Comparison of ENCODE assay signal across 9 cellular contexts in genomic region chr13:21637296-21637695, GRCh38. TPM values are rescaled to one million over a fixed set of nuclear protein-coding genes. Genes with fewer than 3 reads are reported as not detected.
DNase-seq lines count a peak whose midpoint lies in the region; ATAC-seq and TF ChIP-seq lines count a peak whose summit lies in the region.
"Had no signal": no experiment of that assay in that cellular context is flagged by ENCODE, and none has a peak within 500 bp of the region (broad histone marks: within the 10 kb centered on the region; RNA-seq: fewer than 3 reads in every experiment).

No MANE protein-coding gene starts in this region.

- H3K4me3 ChIP-seq in uterus = no peak overlapping the region
- H3K4me3 ChIP-seq: BLaER1 had no signal

- TF ChIP-seq CTCF in uterus (IDR thresholded peaks at IDR 0.05) = no peak

- H3K36me3 ChIP-seq in uterus = no peaks in the 10 kb centered on the region
- H3K36me3 ChIP-seq: BLaER1 had no signal

- no peaks in the 10 kb centered on the region for H3K9me3 ChIP-seq in uterus

- H3K4me1 ChIP-seq in uterus = no peaks in the 10 kb centered on the region

- H3K27me3 ChIP-seq in uterus = no peaks in the 10 kb centered on the region
- H3K27me3 ChIP-seq: BLaER1 had no signal

- POLR2A ChIA-PET in HEK293T (lab: Yijun Ruan, JAX) = interaction anchor here (1.5 kb wide), 1 partner anchor 32 kb away, joined by 4 read pairs; no protein-coding TSS in a partner anchor

- H3K4me3 Mint-ChIP-seq in activated T-helper 1 cell treated with anti-CD3 and anti-CD28 coated beads, Interleukin-12 subunit alpha, Interleukin-12 subunit beta, Interleukin-2, Interleukin-4 antibody, amounts not matched to agents 30 ng/mL and 10 ng/mL and 1 ng/mL, durations not matched to agents 14 hours and 24 hours and 36 hours = no peak overlapping the region

- H3K4me1 Mint-ChIP-seq in activated T-helper 1 cell treated with anti-CD3 and anti-CD28 coated beads, Interleukin-12 subunit alpha, Interleukin-12 subunit beta, Interleukin-2, Interleukin-4 antibody, amounts not matched to agents 30 ng/mL and 10 ng/mL and 1 ng/mL, durations not matched to agents 14 hours and 24 hours and 36 hours (ENCODE audit: low read depth) = no peaks in the 10 kb centered on the region

- no peak for TF ChIP-seq POLR2A in uterus (IDR thresholded peaks at IDR 0.05)

- H3K27ac Mint-ChIP-seq in activated T-helper 1 cell treated with anti-CD3 and anti-CD28 coated beads, Interleukin-12 subunit alpha, Interleukin-12 subunit beta, Interleukin-2, Interleukin-4 antibody, amounts not matched to agents 30 ng/mL and 10 ng/mL and 1 ng/mL, durations not matched to agents 14 hours and 24 hours and 36 hours = no peak overlapping the region

- H3K9me3 Mint-ChIP-seq in activated T-helper 1 cell treated with anti-CD3 and anti-CD28 coated beads, Interleukin-12 subunit alpha, Interleukin-12 subunit beta, Interleukin-2, Interleukin-4 antibody, amounts not matched to agents 30 ng/mL and 10 ng/mL and 1 ng/mL, durations not matched to agents 14 hours and 24 hours and 36 hours = no peaks in the 10 kb centered on the region

- CTCF ChIA-PET in HEK293T (lab: Yijun Ruan, JAX) = interaction anchor here (0.9 to 1.8 kb wide), 4 partner anchors 29 to 1125 kb away, joined by 3 to 5 read pairs (median 4); no protein-coding TSS in a partner anchor

- no peak overlapping the region for H3K27ac ChIP-seq in uterus
- H3K27ac ChIP-seq: BLaER1 had no signal

- H3K27me3 Mint-ChIP-seq in activated T-helper 1 cell treated with anti-CD3 and anti-CD28 coated beads, Interleukin-12 subunit alpha, Interleukin-12 subunit beta, Interleukin-2, Interleukin-4 antibody, amounts not matched to agents 30 ng/mL and 10 ng/mL and 1 ng/mL, durations not matched to agents 14 hours and 24 hours and 36 hours (ENCODE audit: insufficient read depth) = peaks cover 7% of the 10 kb centered on the region

- no peaks in the 10 kb centered on the region for H3K36me3 Mint-ChIP-seq in activated T-helper 1 cell treated with anti-CD3 and anti-CD28 coated beads, Interleukin-12 subunit alpha, Interleukin-12 subunit beta, Interleukin-2, Interleukin-4 antibody, amounts not matched to agents 30 ng/mL and 10 ng/mL and 1 ng/mL, durations not matched to agents 14 hours and 24 hours and 36 hours (ENCODE audit: low read depth)

- peak; percentile 10 for DNase-seq in activated T-helper 1 cell treated with Interleukin-2 at 50 U/mL for 16 hours (ENCODE audit: low read depth)
- DNase-seq in activated T-helper 1 cell treated with anti-CD3 and anti-CD28 coated beads, Interleukin-12 subunit alpha, Interleukin-12 subunit beta, Interleukin-2, Interleukin-4 antibody, amounts not matched to agents 30 ng/mL and 10 ng/mL and 1 ng/mL, durations not matched to agents 14 hours and 24 hours and 36 hours (ENCODE audit: low spot score) = no peak
- peak; percentile 23 for DNase-seq in OCI-M1 (lab: John Stamatoyannopoulos, UW)
- peak; percentile 78 for DNase-seq in amniotic epithelial cell (ENCODE audit: low read depth)
- DNase-seq in renal cortical epithelial cell (ENCODE audit: low read depth) = peak; percentile 93
- DNase-seq in uterus = no peak
- no peak for DNase-seq in HEK293T (ENCODE audit: extremely low spot score)

- intact Hi-C loops in activated T-helper 1 cell treated with anti-CD3 and anti-CD28 coated beads, Interleukin-12 subunit alpha, Interleukin-12 subunit beta, Interleukin-2, Interleukin-4 antibody, amounts not matched to agents 30 ng/mL and 10 ng/mL and 1 ng/mL, durations not matched to agents 14 hours and 24 hours and 36 hours (cut with micrococcal nuclease) = loop anchor here (10.0 kb wide), 2 partner anchors 428 to 1108 kb away; no protein-coding TSS in a partner anchor
- intact Hi-C loops in uterus (cut with DNase I; ENCODE audit: low total_unique reads) = no loop called here

- no peak for ATAC-seq in GM19455 (IDR thresholded peaks at IDR 0.05; ENCODE audit: unreplicated experiment)

TF ChIP-seq in HEK293T, 16 proteins besides CTCF, POLR2A, EP300 and RAD21:
- no peak for TF ChIP-seq PKNOX1 (IDR thresholded peaks at IDR 0.05)
- TF ChIP-seq FOXK2 (IDR thresholded peaks at IDR 0.05) = no peak
- TF ChIP-seq ELF4 (IDR thresholded peaks at IDR 0.05) = no peak
- TF ChIP-seq L3MBTL2 (conservative IDR thresholded peaks at IDR 0.05) = no peak
- no peak for TF ChIP-seq FOXM1 (IDR thresholded peaks at IDR 0.05; ENCODE audit: borderline replicate concordance)
- no peak for TF ChIP-seq HDGF (IDR thresholded peaks at IDR 0.05; ENCODE audit: borderline replicate concordance)
- TF ChIP-seq SUZ12 (IDR thresholded peaks at IDR 0.05) = no peak
- no peak for TF ChIP-seq BHLHE40 (IDR thresholded peaks at IDR 0.05; ENCODE audit: borderline replicate concordance)
- TF ChIP-seq ZNF384 (IDR thresholded peaks at IDR 0.05) = no peak
- TF ChIP-seq CTBP1 (IDR thresholded peaks at IDR 0.05; ENCODE audit: borderline replicate concordance) = no peak
- no peak for TF ChIP-seq SP1 (IDR thresholded peaks at IDR 0.05)
- no peak for TF ChIP-seq ARNT (IDR thresholded peaks at IDR 0.05)
- no peak for TF ChIP-seq FOXA1 (IDR thresholded peaks at IDR 0.05)
- no peak for TF ChIP-seq LEF1 (IDR thresholded peaks at IDR 0.05; ENCODE audit: borderline replicate concordance)
- no peak for TF ChIP-seq NFRKB (IDR thresholded peaks at IDR 0.05)
- no peak for TF ChIP-seq TARDBP (IDR thresholded peaks at IDR 0.05)

RNA-seq across cellular contexts. Expression of gene MICU2, which starts 33.3 kb away (rescaled TPM):
- 32.5 and 33.8 TPM in 2 replicates for total RNA-seq in activated T-helper 1 cell treated with anti-CD3 and anti-CD28 coated beads, Interleukin-12 subunit alpha, Interleukin-12 subunit beta, Interleukin-2, Interleukin-4 antibody, amounts not matched to agents 30 ng/mL and 10 ng/mL and 1 ng/mL, durations not matched to agents 14 hours and 24 hours and 36 hours
- 108 and 140 TPM in 2 replicates for total RNA-seq in renal cortical epithelial cell
- 100 to 1,000 TPM in 1 of 4 donors, 10 to 100 TPM in 3; 19.4 to 141 (median 36.8) TPM for total RNA-seq in uterus

RNA-seq across cellular contexts. Expression of gene FGF9, which starts 33.6 kb away (rescaled TPM):
- total RNA-seq in activated T-helper 1 cell treated with anti-CD3 and anti-CD28 coated beads, Interleukin-12 subunit alpha, Interleukin-12 subunit beta, Interleukin-2, Interleukin-4 antibody, amounts not matched to agents 30 ng/mL and 10 ng/mL and 1 ng/mL, durations not matched to agents 14 hours and 24 hours and 36 hours = 0.23 and 0.47 TPM in 2 replicates
- 0.52 and 3.6 TPM in 2 replicates for total RNA-seq in renal cortical epithelial cell
- total RNA-seq in uterus = 10 to 100 TPM in 1 of 4 donors, 1 to 10 TPM in 1, under 1 TPM in 2; 0.51 to 30.7 (median 0.83) TPM

Comparison
In these comparisons a context has a peak if more than half of its experiments do, and no peak if none do; other contexts are left out.
1. DNase-seq: peak in activated T-helper 1 cell treated with Interleukin-2 at 50 U/mL for 16 hours (single experiment), OCI-M1 (single experiment), amniotic epithelial cell (single experiment) and renal cortical epithelial cell (single experiment); none in activated T-helper 1 cell treated with anti-CD3 and anti-CD28 coated beads, Interleukin-12 subunit alpha, Interleukin-12 subunit beta, Interleukin-2, Interleukin-4 antibody, amounts not matched to agents 30 ng/mL and 10 ng/mL and 1 ng/mL, durations not matched to agents 14 hours and 24 hours and 36 hours (single experiment), uterus (0 of 2) and HEK293T (single experiment).